ENCODE assay signal across 8 cellular contexts in genomic region chr6:73285674-73286283, GRCh38. TPM values are rescaled to one million over a fixed set of nuclear protein-coding genes. Genes with fewer than 3 reads are reported as not detected.
DNase-seq lines count a peak whose midpoint lies in the region; ATAC-seq and TF ChIP-seq lines count a peak whose summit lies in the region.

No MANE protein-coding gene starts in this region.

- no peaks in the 10 kb centered on the region for H3K27me3 Mint-ChIP-seq in activated CD8-positive, alpha-beta memory T cell treated with anti-CD3 and anti-CD28 coated beads, Interleukin-2, amount 10 ng/mL, durations not matched to agents 7 days and 5 days
- no peaks in the 10 kb centered on the region for H3K27me3 Mint-ChIP-seq in activated T-helper 2 cell treated with anti-CD3 and anti-CD28 coated beads, Interferon-gamma antibody, Interleukin-2, Interleukin-4, amounts not matched to agents 10 μg/mL and 5 μg/mL and 100 μg/mL, durations not matched to agents 14 hours and 24 hours and 36 hours (ENCODE audit: low read depth)

- intact Hi-C loops in activated T-helper 2 cell treated with anti-CD3 and anti-CD28 coated beads, Interferon-gamma antibody, Interleukin-2, Interleukin-4, amounts not matched to agents 10 μg/mL and 5 μg/mL and 100 μg/mL, durations not matched to agents 14 hours and 24 hours and 36 hours (cut with micrococcal nuclease), result loop anchor here (1.0 kb wide), 1 partner anchor 41 kb away; no protein-coding TSS in a partner anchor

- peaks cover 6% of the 10 kb centered on the region for H3K4me1 Mint-ChIP-seq in activated CD8-positive, alpha-beta memory T cell treated with anti-CD3 and anti-CD28 coated beads, Interleukin-2, amount 10 ng/mL, durations not matched to agents 7 days and 5 days
- H3K4me1 Mint-ChIP-seq in activated T-helper 2 cell treated with anti-CD3 and anti-CD28 coated beads, Interferon-gamma antibody, Interleukin-2, Interleukin-4, amounts not matched to agents 10 μg/mL and 5 μg/mL and 100 μg/mL, durations not matched to agents 14 hours and 24 hours and 36 hours (ENCODE audit: low read depth), result peaks cover 11% of the 10 kb centered on the region

- H3K27ac Mint-ChIP-seq in activated CD8-positive, alpha-beta memory T cell treated with anti-CD3 and anti-CD28 coated beads, Interleukin-2, amount 10 ng/mL, durations not matched to agents 7 days and 5 days, result no peak overlapping the region
- no peak overlapping the region for H3K27ac Mint-ChIP-seq in activated T-helper 2 cell treated with anti-CD3 and anti-CD28 coated beads, Interferon-gamma antibody, Interleukin-2, Interleukin-4, amounts not matched to agents 10 μg/mL and 5 μg/mL and 100 μg/mL, durations not matched to agents 14 hours and 24 hours and 36 hours

- peak; percentile 30 for ATAC-seq in activated CD8-positive, alpha-beta memory T cell treated with anti-CD3 and anti-CD28 coated beads, Interleukin-2, amount 10 ng/mL, durations not matched to agents 7 days and 5 days
- ATAC-seq in activated CD4-positive, CD25-positive, alpha-beta regulatory T cell treated with anti-CD3 and anti-CD28 coated beads, Interleukin-2, amount 50 U/mL, for 24 hours, result no peak

- H3K36me3 Mint-ChIP-seq in activated CD8-positive, alpha-beta memory T cell treated with anti-CD3 and anti-CD28 coated beads, Interleukin-2, amount 10 ng/mL, durations not matched to agents 7 days and 5 days, result peaks cover 4% of the 10 kb centered on the region
- H3K36me3 Mint-ChIP-seq in activated T-helper 2 cell treated with anti-CD3 and anti-CD28 coated beads, Interferon-gamma antibody, Interleukin-2, Interleukin-4, amounts not matched to agents 10 μg/mL and 5 μg/mL and 100 μg/mL, durations not matched to agents 14 hours and 24 hours and 36 hours (ENCODE audit: low read depth), result peaks cover 12% of the 10 kb centered on the region

- peak; percentile 59 for TF ChIP-seq CTCF in fibroblast of pulmonary artery (IDR thresholded peaks at IDR 0.05; ENCODE audit: low read length, missing control alignments)

- DNase-seq in activated CD8-positive, alpha-beta memory T cell treated with anti-CD3 and anti-CD28 coated beads, Interleukin-2, amount 10 ng/mL, durations not matched to agents 7 days and 5 days, result no peak
- DNase-seq in activated CD8-positive, alpha-beta memory T cell treated with anti-CD3 and anti-CD28 coated beads for 24 hours, result no peak
- DNase-seq in OCI-M1 (lab: John Stamatoyannopoulos, UW) (peak; percentile 79), fibroblast of pulmonary artery (ENCODE audit: low read depth) (peak; percentile 77), superior temporal gyrus (ENCODE audit: extremely low spot score) (peak; percentile 80), mesenteric fat pad (ENCODE audit: low spot score) (no peak)
- no peak for DNase-seq in activated T-helper 2 cell treated with anti-CD3 and anti-CD28 coated beads, Interferon-gamma antibody, Interleukin-2, Interleukin-4, amounts not matched to agents 10 μg/mL and 5 μg/mL and 100 μg/mL, durations not matched to agents 14 hours and 24 hours and 36 hours (ENCODE audit: low spot score)

- no peak overlapping the region for H3K4me3 ChIP-seq in fibroblast of pulmonary artery (replicated peaks; ENCODE audit: low read depth, low read length)

- CTCF ChIA-PET in activated CD8-positive, alpha-beta memory T cell treated with anti-CD3 and anti-CD28 coated beads, Interleukin-2, amount 10 ng/mL, durations not matched to agents 7 days and 5 days (lab: Charles Lee), result interaction anchor here (0.9 to 2.1 kb wide), 11 partner anchors 8 to 368 kb away, joined by 3 to 25 read pairs (median 3); partner anchors contain the start of gene SLC17A5

- no peaks in the 10 kb centered on the region for H3K9me3 Mint-ChIP-seq in activated CD8-positive, alpha-beta memory T cell treated with anti-CD3 and anti-CD28 coated beads, Interleukin-2, amount 10 ng/mL, durations not matched to agents 7 days and 5 days (ENCODE audit: low read depth)
- no peaks in the 10 kb centered on the region for H3K9me3 Mint-ChIP-seq in activated T-helper 2 cell treated with anti-CD3 and anti-CD28 coated beads, Interferon-gamma antibody, Interleukin-2, Interleukin-4, amounts not matched to agents 10 μg/mL and 5 μg/mL and 100 μg/mL, durations not matched to agents 14 hours and 24 hours and 36 hours

- no peak overlapping the region for H3K4me3 Mint-ChIP-seq in activated CD8-positive, alpha-beta memory T cell treated with anti-CD3 and anti-CD28 coated beads, Interleukin-2, amount 10 ng/mL, durations not matched to agents 7 days and 5 days
- H3K4me3 Mint-ChIP-seq in activated T-helper 2 cell treated with anti-CD3 and anti-CD28 coated beads, Interferon-gamma antibody, Interleukin-2, Interleukin-4, amounts not matched to agents 10 μg/mL and 5 μg/mL and 100 μg/mL, durations not matched to agents 14 hours and 24 hours and 36 hours (ENCODE audit: low read depth), result no peak overlapping the region

RNA-seq across cellular contexts. Expression of gene KHDC1, which starts 22.8 kb away (rescaled TPM):
- 10 to 100 TPM in 1 of 2 experiments, 1 to 10 TPM in 1; 9.2 to 12.5 TPM for total RNA-seq in activated CD8-positive, alpha-beta memory T cell treated with anti-CD3 and anti-CD28 coated beads, Interleukin-2, amount 10 ng/mL, durations not matched to agents 7 days and 5 days
- total RNA-seq in mesenteric fat pad, result 0.35 TPM
- total RNA-seq in activated T-helper 2 cell treated with anti-CD3 and anti-CD28 coated beads, Interferon-gamma antibody, Interleukin-2, Interleukin-4, amounts not matched to agents 10 μg/mL and 5 μg/mL and 100 μg/mL, durations not matched to agents 14 hours and 24 hours and 36 hours, result 6.7 and 7.1 TPM in 2 replicates

Comparison
In these comparisons a context has a peak if more than half of its experiments do, and no peak if none do; other contexts are left out.
1. DNase-seq: peak in OCI-M1 (single experiment), fibroblast of pulmonary artery (single experiment) and superior temporal gyrus (single experiment); none in activated CD8-positive, alpha-beta memory T cell treated with anti-CD3 and anti-CD28 coated beads, Interleukin-2, amount 10 ng/mL, durations not matched to agents 7 days and 5 days (single experiment), activated CD8-positive, alpha-beta memory T cell treated with anti-CD3 and anti-CD28 coated beads for 24 hours (single experiment), mesenteric fat pad (single experiment) and activated T-helper 2 cell treated with anti-CD3 and anti-CD28 coated beads, Interferon-gamma antibody, Interleukin-2, Interleukin-4, amounts not matched to agents 10 μg/mL and 5 μg/mL and 100 μg/mL, durations not matched to agents 14 hours and 24 hours and 36 hours (single experiment).